ENCODE assay signal across 22 cellular contexts in genomic region chr2:190219186-190219585, GRCh38.
DNase-seq lines count a peak whose midpoint lies in the region; ATAC-seq, FAIRE-seq and TF ChIP-seq lines count a peak whose summit lies in the region.
"Had no signal": no experiment of that assay in that cellular context is flagged by ENCODE, and none has a peak within 500 bp of the region (broad histone marks: within the 10 kb centered on the region; RNA-seq: fewer than 3 reads in every experiment).

No MANE protein-coding gene starts in this region.

- DNase-seq in HepG2 (ENCODE audit: low spot score) = no peak
- DNase-seq in right lobe of liver = no peak
- peak; percentile 51 to 53 for DNase-seq in dermis microvascular lymphatic vessel endothelial cell (ENCODE audit: low read depth in 2 of 2)
- DNase-seq in endothelial cell of umbilical vein (ENCODE audit: low read depth, low spot score) = peak; percentile 67
- DNase-seq in activated naive CD4-positive, alpha-beta T cell treated with Interleukin-2 at 50 U/mL for 16 hours = no peak
- no peak for DNase-seq in GM19240 (ENCODE audit: insufficient read length, low spot score)
- DNase-seq: AML-193; Caco-2; Calu3; CD4-positive, alpha-beta T cell; CD8-positive, alpha-beta T cell; DMS79 treated with DMSO at 0.1 percent for 48 hours; GF-D8 had no signal

- H2AFZ ChIP-seq in HepG2 (ENCODE audit: low read length) = no peak overlapping the region
- no peak overlapping the region for H2AFZ ChIP-seq in endothelial cell of umbilical vein (ENCODE audit: low read depth, low read length)

- ATAC-seq in HepG2 = no peak
- no peak for ATAC-seq in right lobe of liver
- no peak for ATAC-seq in HG02623 (IDR thresholded peaks at IDR 0.05; ENCODE audit: unreplicated experiment)
- ATAC-seq: A549; CD8-positive, alpha-beta T cell had no signal

- no peak overlapping the region for H3K4me2 ChIP-seq in HepG2 (ENCODE audit: low read depth, low read length)
- H3K4me2 ChIP-seq in endothelial cell of umbilical vein (ENCODE audit: insufficient read depth, low read length) = no peak overlapping the region
- H3K4me2 ChIP-seq: A549; BLaER1 treated with 17β-estradiol and CSF1 and Interleukin-3, amounts not matched to agents 10 nM and 100 nM had no signal

- no peaks in the 10 kb centered on the region for H3K27me3 ChIP-seq in HepG2 (ENCODE audit: control insufficient read depth in 1 of 2, insufficient read depth in 2 of 2, low read length in 2 of 2)
- no peaks in the 10 kb centered on the region for H3K27me3 ChIP-seq in right lobe of liver
- no peaks in the 10 kb centered on the region for H3K27me3 ChIP-seq in endothelial cell of umbilical vein (ENCODE audit: control insufficient read depth in 2 of 2, insufficient read depth in 2 of 2, low read length in 2 of 2)
- H3K27me3 ChIP-seq: BLaER1 treated with 17β-estradiol and CSF1 and Interleukin-3, amounts not matched to agents 10 nM and 100 nM had no signal

- no peaks in the 10 kb centered on the region for H4K20me1 ChIP-seq in HepG2 (ENCODE audit: insufficient read depth, low read length)
- no peaks in the 10 kb centered on the region for H4K20me1 ChIP-seq in endothelial cell of umbilical vein (replicated peaks; ENCODE audit: control insufficient read depth, extremely low read depth, insufficient read depth, low read length)
- H4K20me1 ChIP-seq: BLaER1 treated with 17β-estradiol and CSF1 and Interleukin-3, amounts not matched to agents 10 nM and 100 nM had no signal

- H3K4me3 ChIP-seq in HepG2 (replicated peaks in 1 of 3; ENCODE audit: insufficient read depth in 1 of 3, low read depth in 2 of 3, low read length in 3 of 3) (no peak overlapping the region), right lobe of liver (no peak overlapping the region), endothelial cell of umbilical vein (replicated peaks in 1 of 3; ENCODE audit: insufficient read depth in 1 of 3, low read depth in 1 of 3, low read length in 3 of 3) (no peak overlapping the region)
- H3K4me3 ChIP-seq: A549; BLaER1 treated with 17β-estradiol and CSF1 and Interleukin-3, amounts not matched to agents 10 nM and 100 nM had no signal

- in situ Hi-C loops in HepG2 (cut with HindIII; ENCODE audit: extremely low pct_ligation_motif_present, low pct_unique_long_range_greater_than_20kb) = no loop called here

- no peak for TF ChIP-seq POLR2A in HepG2 (IDR thresholded peaks at IDR 0.05; ENCODE audit: insufficient read depth in 1 of 2, low read depth in 2 of 2, low read length in 2 of 2)
- no peak for TF ChIP-seq POLR2A in right lobe of liver (IDR thresholded peaks at IDR 0.05)
- TF ChIP-seq POLR2A in endothelial cell of umbilical vein (IDR thresholded peaks at IDR 0.05; ENCODE audit: low read depth, low read length) = no peak

- POLR2A ChIA-PET in HepG2 (lab: Yijun Ruan, JAX) (no interaction called here), endothelial cell of umbilical vein (lab: Charles Lee) (no interaction called here)

- no peak for TF ChIP-seq CTCF in HepG2 (CRISPR knock-in tag; IDR thresholded peaks at IDR 0.05)
- TF ChIP-seq CTCF in right lobe of liver (IDR thresholded peaks at IDR 0.05) = no peak
- TF ChIP-seq CTCF in endothelial cell of umbilical vein (IDR thresholded peaks at IDR 0.05; ENCODE audit: extremely low read depth in 1 of 2, insufficient read depth in 1 of 2, low read depth in 1 of 2, low read length in 2 of 2) = no peak

- intact Hi-C loops in HepG2 (cut with micrococcal nuclease; ENCODE audit: unreplicated experiment) (no loop called here), right lobe of liver (cut with DNase I) (no loop called here), endothelial cell of umbilical vein (cut with micrococcal nuclease) (no loop called here)

- no peak for TF ChIP-seq RAD21 in HepG2 (CRISPR knock-in tag; IDR thresholded peaks at IDR 0.05)

- FAIRE-seq in HepG2 (lab: Jason Lieb, UNC) (no peak), endothelial cell of umbilical vein (lab: Jason Lieb, UNC) (no peak)
- FAIRE-seq: A549, D721Med, G401.6, GM12891, GM19239 had no signal

- H3K4me1 ChIP-seq in HepG2 (ENCODE audit: insufficient read depth, low read length) (no peaks in the 10 kb centered on the region), right lobe of liver (no peaks in the 10 kb centered on the region), endothelial cell of umbilical vein (ENCODE audit: control insufficient read depth, extremely low read depth, insufficient read depth, low read length) (peaks cover 2% of the 10 kb centered on the region)
- H3K4me1 ChIP-seq: A549, Caco-2 had no signal

- H3K79me2 ChIP-seq in HepG2 (ENCODE audit: insufficient read depth, low read length) = no peaks in the 10 kb centered on the region
- no peaks in the 10 kb centered on the region for H3K79me2 ChIP-seq in endothelial cell of umbilical vein (ENCODE audit: control insufficient read depth, insufficient read depth, low read length)

- BruUV-seq in HepG2 (replicated peaks; lab: Mats Ljungman, UMichigan) = no TSS peak
- no TSS peak for BruUV-seq in endothelial cell of umbilical vein (replicated peaks; lab: Mats Ljungman, UMichigan)

- no peak for TF ChIP-seq EP300 in HepG2 (IDR thresholded peaks at IDR 0.05; ENCODE audit: low read depth in 2 of 2, low read length in 2 of 2)
- no peak for TF ChIP-seq EP300 in HepG2 (CRISPR knock-in tag; IDR thresholded peaks at IDR 0.05; ENCODE audit: borderline replicate concordance)

- H3K27ac ChIP-seq in HepG2 (ENCODE audit: extremely low read length, insufficient read depth, low read length) (no peak overlapping the region), right lobe of liver (no peak overlapping the region), endothelial cell of umbilical vein (ENCODE audit: insufficient read depth, low read depth, low read length) (no peak overlapping the region)
- H3K27ac ChIP-seq: 22Rv1; A549; BLaER1 treated with 17β-estradiol and CSF1 and Interleukin-3, amounts not matched to agents 10 nM and 100 nM; C4-2B had no signal

- H3K9me1 ChIP-seq in endothelial cell of umbilical vein (replicated peaks; ENCODE audit: control insufficient read depth, extremely low read depth, insufficient read depth, low read length) = no peaks in the 10 kb centered on the region

- WGBS in HepG2 (ENCODE audit: low lambda C conversion rate) = 97% methylated on average over 5 of the region's 5 CpGs
- 76% methylated on average over 5 of the region's 5 CpGs for WGBS in right lobe of liver (ENCODE audit: insufficient coverage, low coverage, low lambda C conversion rate, missing lambda C conversion rate)

- dilution Hi-C loops in endothelial cell of umbilical vein (cut with MboI; ENCODE audit: extremely low pct_ligation_motif_present, low sequenced_read_pairs) = no loop called here

- CTCF ChIA-PET in HepG2 (lab: Yijun Ruan, JAX; ENCODE audit: low intra/inter-chr PET ratio, low total read pairs) = no interaction called here
- CTCF ChIA-PET in endothelial cell of umbilical vein (lab: Charles Lee) = interaction anchor here (1.0 kb wide), 1 partner anchor 287 kb away, joined by 3 read pairs; no protein-coding TSS in a partner anchor

- H3K9ac ChIP-seq in HepG2 (ENCODE audit: insufficient read depth, low read depth, low read length) (no peak overlapping the region), endothelial cell of umbilical vein (replicated peaks; ENCODE audit: extremely low read depth, insufficient read depth, low read length) (no peak overlapping the region)
- H3K9ac ChIP-seq: BLaER1 treated with 17β-estradiol and CSF1 and Interleukin-3, amounts not matched to agents 10 nM and 100 nM had no signal

- no peaks in the 10 kb centered on the region for H3K9me3 ChIP-seq in HepG2 (ENCODE audit: low read length)
- no peaks in the 10 kb centered on the region for H3K9me3 ChIP-seq in right lobe of liver
- no peaks in the 10 kb centered on the region for H3K9me3 ChIP-seq in endothelial cell of umbilical vein (replicated peaks; ENCODE audit: control insufficient read depth, insufficient read depth, low read length)
- H3K9me3 ChIP-seq: A549 had no signal

- peaks cover 6 to 23% of the 10 kb centered on the region in 2 experiments; a peak in 4 of 5 replicates for H3K36me3 ChIP-seq in HepG2 (replicated peaks in 1 of 2; ENCODE audit: control insufficient read depth in 1 of 2, insufficient read depth in 2 of 2, low read length in 2 of 2)
- peaks cover 0 to 9% (median 0%) of the 10 kb centered on the region in 4 donors for H3K36me3 ChIP-seq in right lobe of liver
- H3K36me3 ChIP-seq in endothelial cell of umbilical vein (ENCODE audit: control insufficient read depth in 2 of 2, extremely low read depth in 1 of 2, insufficient read depth in 2 of 2, low read length in 2 of 2) = no peaks in the 10 kb centered on the region

TF ChIP-seq in HepG2, 621 proteins besides CTCF, POLR2A, EP300 and RAD21 (continues in another document):
- TF ChIP-seq MAFK (conservative IDR thresholded peaks at IDR 0.05 in 1 of 2, IDR thresholded peaks at IDR 0.05 in 1 of 2; ENCODE audit: low read length in 2 of 2) (peak; percentile 35 to 43; a peak in 3 of 4 replicates), NKX3-1 (CRISPR knock-in tag; IDR thresholded peaks at IDR 0.05) (no peak), ZNF34 (CRISPR knock-in tag; IDR thresholded peaks at IDR 0.05; ENCODE audit: borderline replicate concordance) (no peak)

TF ChIP-seq in endothelial cell of umbilical vein, 7 proteins besides CTCF, POLR2A, EP300 and RAD21:
- TF ChIP-seq POLR2AphosphoS5 (IDR thresholded peaks at IDR 0.05; ENCODE audit: insufficient read depth, low read depth, low read length) (no peak), EZH2 (IDR thresholded peaks at IDR 0.05; ENCODE audit: borderline replicate concordance, low read depth, low read length, severe bottlenecking) (no peak), JUN (IDR thresholded peaks at IDR 0.05; ENCODE audit: borderline replicate concordance, insufficient read depth, insufficient read length, low read depth) (no peak), FOS (IDR thresholded peaks at IDR 0.05; ENCODE audit: borderline replicate concordance, insufficient read depth, low read length) (no peak), MYC (IDR thresholded peaks at IDR 0.05; ENCODE audit: low read depth, low read length) (no peak), MAX (IDR thresholded peaks at IDR 0.05; ENCODE audit: insufficient read depth, insufficient read length) (no peak), GATA2 (IDR thresholded peaks at IDR 0.05; ENCODE audit: insufficient read depth, insufficient read length, low read depth, low read length) (no peak)

Comparison
In these comparisons a context has a peak if more than half of its experiments do, and no peak if none do; other contexts are left out.
1. DNase-seq: peak in dermis microvascular lymphatic vessel endothelial cell (2 of 2) and endothelial cell of umbilical vein (single experiment); none in HepG2 (single experiment), right lobe of liver (0 of 3), activated naive CD4-positive, alpha-beta T cell treated with Interleukin-2 at 50 U/mL for 16 hours (single experiment) and GM19240 (single experiment).